9 cellular contexts compared by ENCODE assay signal in genomic region chr18:80246656-80247402, GRCh38. TPM values are rescaled to one million over a fixed set of nuclear protein-coding genes. Genes with fewer than 3 reads are reported as not detected.
DNase-seq lines count a peak whose midpoint lies in the region; ATAC-seq and TF ChIP-seq lines count a peak whose summit lies in the region.
"Had no signal": no experiment of that assay in that cellular context is flagged by ENCODE, and none has a peak within 500 bp of the region (broad histone marks: within the 10 kb centered on the region; RNA-seq: fewer than 3 reads in every experiment).

No MANE protein-coding gene starts in this region.

- H2AFZ ChIP-seq in HCT116 (ENCODE audit: low read depth, low read length, poor library complexity, severe bottlenecking): no peak overlapping the region

- H3K4me1 Mint-ChIP-seq in activated T-helper 1 cell treated with anti-CD3 and anti-CD28 coated beads, Interleukin-12 subunit alpha, Interleukin-12 subunit beta, Interleukin-2, Interleukin-4 antibody, amounts not matched to agents 30 ng/mL and 10 ng/mL and 1 ng/mL, durations not matched to agents 14 hours and 24 hours and 36 hours (ENCODE audit: low read depth): no peaks in the 10 kb centered on the region

- CTCF ChIA-PET in HCT116 (lab: Charles Lee): no interaction called here

- H3K27ac ChIP-seq in HCT116 (ENCODE audit: low read depth, low read length) (peak overlapping the region; percentile 58; the same call in 1 of the 2 replicates), aorta (ENCODE audit: low read depth in 1 of 2, low read length in 2 of 2) (no peak overlapping the region)
- H3K27ac ChIP-seq in effector memory CD4-positive, alpha-beta T cell (ENCODE audit: insufficient read depth, low read length, poor library complexity, severe bottlenecking): no peak overlapping the region

- H3K27ac Mint-ChIP-seq in activated T-helper 1 cell treated with anti-CD3 and anti-CD28 coated beads, Interleukin-12 subunit alpha, Interleukin-12 subunit beta, Interleukin-2, Interleukin-4 antibody, amounts not matched to agents 30 ng/mL and 10 ng/mL and 1 ng/mL, durations not matched to agents 14 hours and 24 hours and 36 hours: no peak overlapping the region

- H3K36me3 ChIP-seq in HCT116 (ENCODE audit: control insufficient read depth in 1 of 2, insufficient read depth in 2 of 2, low read length in 2 of 2): no peaks in the 10 kb centered on the region
- H3K36me3 ChIP-seq in effector memory CD4-positive, alpha-beta T cell (ENCODE audit: control insufficient read depth, insufficient read depth, low read length): no peaks in the 10 kb centered on the region
- H3K36me3 ChIP-seq in mucosa of descending colon (ENCODE audit: low read depth): no peaks in the 10 kb centered on the region
- H3K36me3 ChIP-seq in aorta (ENCODE audit: control insufficient read depth in 1 of 2, insufficient read depth in 2 of 2, low read length in 1 of 2): no peaks in the 10 kb centered on the region

- peak overlapping the region; percentile 72 for H3K9ac ChIP-seq in HCT116 (ENCODE audit: low read length)

- no peak for TF ChIP-seq POLR2A in HCT116 (IDR thresholded peaks at IDR 0.05; ENCODE audit: borderline replicate concordance, extremely low read depth, insufficient read depth, insufficient read length)

- intact Hi-C loops in HCT116 (cut with micrococcal nuclease): no loop called here
- intact Hi-C loops in mucosa of descending colon (cut with DNase I, micrococcal nuclease): no loop called here
- intact Hi-C loops in aorta (cut with DNase I): no loop called here
- intact Hi-C loops in activated T-helper 1 cell treated with anti-CD3 and anti-CD28 coated beads, Interleukin-12 subunit alpha, Interleukin-12 subunit beta, Interleukin-2, Interleukin-4 antibody, amounts not matched to agents 30 ng/mL and 10 ng/mL and 1 ng/mL, durations not matched to agents 14 hours and 24 hours and 36 hours (cut with micrococcal nuclease): no loop called here

- RAD21 ChIA-PET in HCT116 (lab: Charles Lee; ENCODE audit: low non-redundant PET in 1 of 2, low total read pairs in 2 of 2, uncharacterized antibody in 2 of 2, unreplicated experiment in 2 of 2): no interaction called here

- H3K4me1 ChIP-seq in HCT116 (ENCODE audit: control insufficient read depth in 1 of 2, insufficient read depth in 2 of 2, low read length in 2 of 2) (peaks cover 4 to 11% of the 10 kb centered on the region in 2 experiments; a peak in 3 of 4 replicates), mucosa of descending colon (ENCODE audit: low read depth) (peaks cover 6% of the 10 kb centered on the region), aorta (ENCODE audit: control insufficient read depth in 1 of 2, insufficient read depth in 2 of 2, low read length in 2 of 2) (no peaks in the 10 kb centered on the region)
- H3K4me1 ChIP-seq in effector memory CD4-positive, alpha-beta T cell (ENCODE audit: control insufficient read depth, insufficient read depth, low read length, poor library complexity, severe bottlenecking): peaks cover 5% of the 10 kb centered on the region

- BruUV-seq in HCT116 (replicated peaks; lab: Mats Ljungman, UMichigan): no TSS peak

- TF ChIP-seq RAD21 in HCT116 (IDR thresholded peaks at IDR 0.05; ENCODE audit: low read depth): no peak

- WGBS in aorta, 2 donors: 1% methylated on average over 45 to 83 of the region's 83 CpGs

- no peak overlapping the region for H3K4me3 Mint-ChIP-seq in activated T-helper 1 cell treated with anti-CD3 and anti-CD28 coated beads, Interleukin-12 subunit alpha, Interleukin-12 subunit beta, Interleukin-2, Interleukin-4 antibody, amounts not matched to agents 30 ng/mL and 10 ng/mL and 1 ng/mL, durations not matched to agents 14 hours and 24 hours and 36 hours

- H3K27me3 ChIP-seq in HCT116 (ENCODE audit: insufficient read depth, low read length): no peaks in the 10 kb centered on the region
- H3K27me3 ChIP-seq in effector memory CD4-positive, alpha-beta T cell (replicated peaks; ENCODE audit: control insufficient read depth, insufficient read depth, low read length, poor library complexity, severe bottlenecking): peaks cover 22% of the 10 kb centered on the region
- no peaks in the 10 kb centered on the region for H3K27me3 ChIP-seq in aorta (ENCODE audit: control insufficient read depth in 1 of 2, insufficient read depth in 2 of 2, low read length in 1 of 2)

- ATAC-seq in HCT116 (peak; percentile 62), mucosa of descending colon (peak; percentile 19), aorta (ENCODE audit: low FRiP score) (peak; percentile 23)

- POLR2A ChIA-PET in HCT116 (lab: Charles Lee): no interaction called here

- H3K4me2 ChIP-seq in HCT116 (ENCODE audit: low read length): peak overlapping the region; percentile 85

- H3K9me3 ChIP-seq in HCT116 (ENCODE audit: control insufficient read depth in 1 of 2, insufficient read depth in 1 of 2, low read depth in 1 of 2, low read length in 2 of 2): no peaks in the 10 kb centered on the region
- H3K9me3 ChIP-seq in effector memory CD4-positive, alpha-beta T cell (ENCODE audit: control insufficient read depth, low read length): no peaks in the 10 kb centered on the region
- H3K9me3 ChIP-seq in mucosa of descending colon: no peaks in the 10 kb centered on the region
- H3K9me3 ChIP-seq in aorta (ENCODE audit: control insufficient read depth, low read length): no peaks in the 10 kb centered on the region

- H3K36me3 Mint-ChIP-seq in activated T-helper 1 cell treated with anti-CD3 and anti-CD28 coated beads, Interleukin-12 subunit alpha, Interleukin-12 subunit beta, Interleukin-2, Interleukin-4 antibody, amounts not matched to agents 30 ng/mL and 10 ng/mL and 1 ng/mL, durations not matched to agents 14 hours and 24 hours and 36 hours (ENCODE audit: low read depth): no peaks in the 10 kb centered on the region
- H3K36me3 Mint-ChIP-seq: CD4-positive, CD25-positive, alpha-beta regulatory T cell had no signal

- peaks cover 36% of the 10 kb centered on the region for H3K27me3 Mint-ChIP-seq in activated T-helper 1 cell treated with anti-CD3 and anti-CD28 coated beads, Interleukin-12 subunit alpha, Interleukin-12 subunit beta, Interleukin-2, Interleukin-4 antibody, amounts not matched to agents 30 ng/mL and 10 ng/mL and 1 ng/mL, durations not matched to agents 14 hours and 24 hours and 36 hours (ENCODE audit: insufficient read depth)

- no peaks in the 10 kb centered on the region for H3K9me2 ChIP-seq in HCT116 (ENCODE audit: insufficient read depth)

- no peaks in the 10 kb centered on the region for H3K9me3 Mint-ChIP-seq in activated T-helper 1 cell treated with anti-CD3 and anti-CD28 coated beads, Interleukin-12 subunit alpha, Interleukin-12 subunit beta, Interleukin-2, Interleukin-4 antibody, amounts not matched to agents 30 ng/mL and 10 ng/mL and 1 ng/mL, durations not matched to agents 14 hours and 24 hours and 36 hours

- no peak for TF ChIP-seq CTCF in HCT116 (IDR thresholded peaks at IDR 0.05 in 2 of 3, conservative IDR thresholded peaks at IDR 0.05 in 1 of 3; ENCODE audit: borderline replicate concordance in 1 of 3, insufficient read depth in 1 of 3, low read depth in 2 of 3, low read length in 2 of 3)
- TF ChIP-seq CTCF in mucosa of descending colon (IDR thresholded peaks at IDR 0.05): no peak

- DNase-seq in NCI-H1105 treated with DMSO at 0.1 percent for 48 hours (lab: John Stamatoyannopoulos, UW) (peak; percentile 72), NCI-H1105 (lab: John Stamatoyannopoulos, UW) (no peak), HCT116 (ENCODE audit: low read depth, low spot score) (no peak), NCI-H748 treated with DMSO at 0.1 percent for 48 hours (lab: John Stamatoyannopoulos, UW) (peak; percentile 33), mucosa of descending colon (peak in 1 of 3 donors; percentile 35), aorta (peak in 1 of 2 donors; percentile 81)
- no peak for DNase-seq in effector memory CD4-positive, alpha-beta T cell
- DNase-seq in activated T-helper 1 cell treated with anti-CD3 and anti-CD28 coated beads, Interleukin-12 subunit alpha, Interleukin-12 subunit beta, Interleukin-2, Interleukin-4 antibody, amounts not matched to agents 30 ng/mL and 10 ng/mL and 1 ng/mL, durations not matched to agents 14 hours and 24 hours and 36 hours (ENCODE audit: low spot score): no peak

- H3K4me3 ChIP-seq in HCT116 (replicated peaks in 1 of 2; ENCODE audit: low read depth in 1 of 2, low read length in 2 of 2): peak overlapping the region; percentile 69 to 78
- peak overlapping the region; percentile 53 for H3K4me3 ChIP-seq in effector memory CD4-positive, alpha-beta T cell (ENCODE audit: insufficient read depth, low read depth, low read length, poor library complexity, severe bottlenecking)
- H3K4me3 ChIP-seq in mucosa of descending colon: peak overlapping the region; percentile 14
- peak overlapping the region; percentile 60 to 92 for H3K4me3 ChIP-seq in aorta (ENCODE audit: low read length in 2 of 2)

- H4K20me1 ChIP-seq in HCT116 (ENCODE audit: insufficient read depth): no peaks in the 10 kb centered on the region

- peaks cover 14% of the 10 kb centered on the region for H3K79me2 ChIP-seq in HCT116 (ENCODE audit: insufficient read depth, low read length)

TF ChIP-seq in HCT116, 20 proteins besides CTCF, POLR2A, EP300 and RAD21 (continues in another document):
- peak; percentile 57 for TF ChIP-seq ZFX (IDR thresholded peaks at IDR 0.05)

RNA-seq across cellular contexts. Expression of gene PARD6G, which starts 0.5 kb away (rescaled TPM):
- total RNA-seq in HCT116 (2021; ENCODE audit: unreplicated experiment) (12.8 TPM), mucosa of descending colon (1 to 10 TPM in 2 of 3 donors, under 1 TPM in 1; 0.58 to 8.5 (median 2.0) TPM), aorta (1 to 10 TPM; 3.8 to 4.1 TPM)
- polyA plus RNA-seq in HCT116 (2012): 7.2 and 7.7 TPM in 2 replicates
- 1 to 10 TPM in 1 of 2 donors, under 1 TPM in 1; 0.38 to 1.8 TPM for polyA plus RNA-seq in aorta
- total RNA-seq in activated T-helper 1 cell treated with anti-CD3 and anti-CD28 coated beads, Interleukin-12 subunit alpha, Interleukin-12 subunit beta, Interleukin-2, Interleukin-4 antibody, amounts not matched to agents 30 ng/mL and 10 ng/mL and 1 ng/mL, durations not matched to agents 14 hours and 24 hours and 36 hours: 0.10 and 0.15 TPM in 2 replicates

Comparison
In these comparisons a context has a peak if more than half of its experiments do, and no peak if none do; other contexts are left out.
1. DNase-seq: peak in NCI-H1105 treated with DMSO at 0.1 percent for 48 hours (single experiment) and NCI-H748 treated with DMSO at 0.1 percent for 48 hours (single experiment); none in NCI-H1105 (single experiment), HCT116 (single experiment), effector memory CD4-positive, alpha-beta T cell (0 of 3) and activated T-helper 1 cell treated with anti-CD3 and anti-CD28 coated beads, Interleukin-12 subunit alpha, Interleukin-12 subunit beta, Interleukin-2, Interleukin-4 antibody, amounts not matched to agents 30 ng/mL and 10 ng/mL and 1 ng/mL, durations not matched to agents 14 hours and 24 hours and 36 hours (single experiment).
2. H3K4me3 ChIP-seq: peak in every context shown above with its lines; median percentile 76 in aorta; 74 in HCT116; 53 in effector memory CD4-positive, alpha-beta T cell; 14 in mucosa of descending colon.
3. Peak in every context shown above with its lines, with median percentiles within 50 percentile points of each other: ATAC-seq.